ENCODE assay signal across 8 cellular contexts in the genomic region with DNA sequence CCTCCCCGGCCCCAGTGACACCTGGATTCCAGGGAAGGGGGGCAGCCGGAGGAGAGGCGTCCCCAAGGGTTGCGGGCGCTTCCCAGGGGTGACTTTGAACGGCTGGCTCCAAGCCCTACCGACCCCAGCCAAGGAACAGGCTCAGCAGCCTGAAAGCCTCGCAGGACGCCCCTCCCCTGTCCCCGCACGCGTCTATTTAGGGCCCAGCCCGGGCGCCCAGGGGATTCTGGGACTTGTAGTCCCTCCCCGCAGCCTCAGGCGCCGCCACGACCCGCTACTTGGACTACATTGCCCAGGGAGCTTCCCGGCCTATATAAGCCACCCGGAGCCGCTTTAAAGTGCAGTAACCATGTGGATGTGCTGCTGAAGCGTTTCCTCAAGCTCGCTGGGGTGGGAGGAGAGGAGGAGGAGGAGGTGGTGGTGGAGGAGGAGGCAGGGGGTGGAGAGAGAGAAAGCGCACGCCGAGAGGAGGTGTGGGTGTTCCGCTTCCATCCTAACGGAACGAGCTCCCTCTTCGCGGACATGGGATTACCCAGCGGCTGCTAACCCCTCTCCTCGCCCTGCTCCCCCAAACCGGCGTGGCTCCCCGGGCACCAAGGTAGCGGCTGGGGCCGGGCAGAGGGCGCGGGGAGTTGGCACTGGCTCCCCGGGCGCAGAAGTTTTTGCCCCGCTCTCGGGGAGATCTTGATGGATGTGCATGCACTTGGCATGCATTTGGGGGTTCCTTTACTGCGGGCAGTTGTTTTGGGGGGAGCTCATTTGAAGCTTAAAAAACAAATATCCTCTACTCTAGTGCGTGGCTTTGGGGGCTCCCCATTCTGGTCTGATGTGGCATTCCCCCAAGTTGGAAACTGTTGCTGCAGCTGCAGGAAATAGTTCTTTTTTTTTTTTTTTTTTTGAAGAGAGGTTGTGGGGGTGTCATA. TPM values are rescaled to one million over a fixed set of nuclear protein-coding genes. Genes with fewer than 3 reads are reported as not detected.
DNase-seq lines count a peak whose midpoint lies in the region; ATAC-seq, FAIRE-seq and TF ChIP-seq lines count a peak whose summit lies in the region.

A gene (plus strand): TSS at position 341 of the 923 bp plus-strand sequence. CDS start 23,144 bp downstream, outside the sequence.

- H3K36me3 ChIP-seq in psoas muscle (ENCODE audit: insufficient read depth in 1 of 2, low read depth in 1 of 2): no peaks in the 10 kb centered on the region

- peaks cover 47% of the 10 kb centered on the region for H3K4me1 Mint-ChIP-seq in T-helper 17 cell

- 0 to 1% (median 1%) methylated on average over 38 to 47 of the region's 47 CpGs for WGBS in psoas muscle, 3 donors

- no peak for TF ChIP-seq CTCF in psoas muscle (IDR thresholded peaks at IDR 0.05)

- intact Hi-C loops in left ventricle myocardium superior (cut with micrococcal nuclease): loop anchor here (10.0 kb wide), 1 partner anchor 142 kb away; no protein-coding TSS in a partner anchor
- intact Hi-C loops in psoas muscle (cut with DNase I): loop anchor here (2.0 to 10.0 kb wide), 3 partner anchors 26 to 138 kb away; a partner anchor contains a TSS

- DNase-seq in NCI-H1694 treated with DMSO at 0.1 percent for 48 hours (lab: John Stamatoyannopoulos, UW) (peak; percentile 80), T-helper 17 cell (peak; percentile 93 to 97 (median 96)), left ventricle myocardium superior (peak; percentile 99), psoas muscle (peak; percentile 97 to 99), urothelium cell line (ENCODE audit: low spot score) (peak; percentile 99)

- H3K36me3 Mint-ChIP-seq in T-helper 17 cell (ENCODE audit: low read depth): peaks cover 4% of the 10 kb centered on the region

- H3K27ac Mint-ChIP-seq in T-helper 17 cell: peak within 1 kb of the TSS; percentile 96

- peak; percentile 87 for FAIRE-seq in urothelium cell line (lab: Jason Lieb, UNC)

- peaks cover 13% of the 10 kb centered on the region for H3K4me1 ChIP-seq in psoas muscle

- H3K4me3 ChIP-seq in psoas muscle: peak within 1 kb of the TSS; percentile 72

- H3K27me3 ChIP-seq in psoas muscle (ENCODE audit: insufficient read depth in 3 of 3, low read length in 2 of 3): no peaks in the 10 kb centered on the region

- ATAC-seq in HG02885 (IDR thresholded peaks at IDR 0.05; ENCODE audit: poor library complexity, unreplicated experiment) (peak; percentile 89), T-helper 17 cell (peak; percentile 91), left ventricle myocardium superior (peak; percentile 97), psoas muscle (peak; percentile 99)

- H3K4me3 Mint-ChIP-seq in T-helper 17 cell: peak within 1 kb of the TSS; percentile 95

- peaks cover 7% of the 10 kb centered on the region for H3K27me3 Mint-ChIP-seq in T-helper 17 cell

- peak within 1 kb of the TSS; percentile 70 for H3K27ac ChIP-seq in angular gyrus (ENCODE audit: low read depth, low read length)
- H3K27ac ChIP-seq in psoas muscle: peak within 1 kb of the TSS; percentile 85

- H3K9me3 ChIP-seq in T-helper 17 cell (ENCODE audit: control insufficient read depth, low read length, poor library complexity, severe bottlenecking): no peaks in the 10 kb centered on the region
- no peaks in the 10 kb centered on the region for H3K9me3 ChIP-seq in psoas muscle

- peak; percentile 99 for TF ChIP-seq POLR2A in GM15510 (IDR thresholded peaks at IDR 0.05; ENCODE audit: borderline replicate concordance, extremely low read depth, insufficient read length)

RNA-seq across cellular contexts. Expression of the gene that starts here (rescaled TPM):
- total RNA-seq in T-helper 17 cell (100 to 1,000 TPM in 1 of 2 donors, 10 to 100 TPM in 1; 92.0 to 102 TPM), left ventricle myocardium superior (16.6 TPM), psoas muscle (1 to 10 TPM; 6.2 to 9.2 (median 8.3) TPM)
- 1 to 10 TPM; 4.4 to 9.2 (median 9.0) TPM for polyA plus RNA-seq in psoas muscle

Comparison
In these comparisons a context has a peak if more than half of its experiments do, and no peak if none do; other contexts are left out.
1. Peak in every context shown above with its lines: DNase-seq, ATAC-seq, H3K4me3 ChIP-seq and H3K27ac ChIP-seq.